ENCODE assay signal across 28 cellular contexts in genomic region chr15:62240121-62240520, GRCh38.
"Had no signal": no experiment of that assay in that cellular context is flagged by ENCODE, and none has a peak within 500 bp of the region (broad histone marks: within the 10 kb centered on the region; RNA-seq: fewer than 3 reads in every experiment).

No MANE protein-coding gene starts in this region.

- H3K27ac Mint-ChIP-seq: stimulated activated effector memory CD8-positive, alpha-beta T cell treated with anti-CD3 and anti-CD28 coated beads, Interleukin-12 subunit alpha, Interleukin-12 subunit beta, amount 100 ng/mL, for 72 hours; stimulated activated memory B cell treated with anti-CD40 and anti-IgM and Interleukin-4, amounts not matched to agents 10 μg/mL and 1 μg/mL and 100 μg/mL, for 72 hours; stimulated activated naive B cell treated with anti-CD40 and anti-IgM and Interleukin-4, amounts not matched to agents 10 μg/mL and 1 μg/mL and 100 μg/mL, for 72 hours; stimulated activated naive CD8-positive, alpha-beta T cell treated with anti-CD3 and anti-CD28 coated beads, Interleukin-15, amount 100 ng/mL, for 72 hours; stimulated activated naive CD8-positive, alpha-beta T cell treated with anti-CD3 and anti-CD28 coated beads, Interleukin-15, Interleukin-2, amounts not matched to agents 100 ng/mL and 50 ng/mL, for 24 hours; type B pancreatic cell had no signal

- H3K36me3 Mint-ChIP-seq: stimulated activated effector memory CD8-positive, alpha-beta T cell treated with anti-CD3 and anti-CD28 coated beads, Interleukin-12 subunit alpha, Interleukin-12 subunit beta, amount 100 ng/mL, for 72 hours; stimulated activated memory B cell treated with anti-CD40 and anti-IgM and Interleukin-4, amounts not matched to agents 10 μg/mL and 1 μg/mL and 100 μg/mL, for 72 hours; stimulated activated naive B cell treated with anti-CD40 and anti-IgM and Interleukin-4, amounts not matched to agents 10 μg/mL and 1 μg/mL and 100 μg/mL, for 72 hours; type B pancreatic cell had no signal

- ATAC-seq: stimulated activated effector memory CD8-positive, alpha-beta T cell treated with anti-CD3 and anti-CD28 coated beads, Interleukin-12 subunit alpha, Interleukin-12 subunit beta, amount 100 ng/mL, for 72 hours; stimulated activated memory B cell treated with anti-CD40 and anti-IgM and Interleukin-4, amounts not matched to agents 10 μg/mL and 1 μg/mL and 100 μg/mL, for 72 hours; stimulated activated naive B cell treated with anti-CD40 and anti-IgM and Interleukin-4, amounts not matched to agents 10 μg/mL and 1 μg/mL and 100 μg/mL, for 72 hours; stimulated activated naive CD8-positive, alpha-beta T cell treated with anti-CD3 and anti-CD28 coated beads, Interleukin-15, amount 100 ng/mL, for 72 hours; stimulated activated naive CD8-positive, alpha-beta T cell treated with anti-CD3 and anti-CD28 coated beads, Interleukin-15, Interleukin-2, amounts not matched to agents 100 U/mL and 50 U/mL, for 24 hours; upper lobe of right lung had no signal

- H3K27me3 Mint-ChIP-seq: stimulated activated memory B cell treated with anti-CD40 and anti-IgM and Interleukin-4, amounts not matched to agents 10 μg/mL and 1 μg/mL and 100 μg/mL, for 72 hours; type B pancreatic cell had no signal

- H3K9me3 ChIP-seq: suprapubic skin, testis, thoracic aorta, thyroid gland, uterus, vagina had no signal

- H3K4me3 Mint-ChIP-seq: stimulated activated effector memory CD8-positive, alpha-beta T cell treated with anti-CD3 and anti-CD28 coated beads, Interleukin-12 subunit alpha, Interleukin-12 subunit beta, amount 100 ng/mL, for 72 hours; stimulated activated memory B cell treated with anti-CD40 and anti-IgM and Interleukin-4, amounts not matched to agents 10 μg/mL and 1 μg/mL and 100 μg/mL, for 72 hours; stimulated activated naive B cell treated with anti-CD40 and anti-IgM and Interleukin-4, amounts not matched to agents 10 μg/mL and 1 μg/mL and 100 μg/mL, for 72 hours; stimulated activated naive CD8-positive, alpha-beta T cell treated with anti-CD3 and anti-CD28 coated beads, Interleukin-15, amount 100 ng/mL, for 72 hours; stimulated activated naive CD8-positive, alpha-beta T cell treated with anti-CD3 and anti-CD28 coated beads, Interleukin-15, Interleukin-2, amounts not matched to agents 100 ng/mL and 50 ng/mL, for 24 hours; type B pancreatic cell had no signal

- H3K4me1 Mint-ChIP-seq: stimulated activated memory B cell treated with anti-CD40 and anti-IgM and Interleukin-4, amounts not matched to agents 10 μg/mL and 1 μg/mL and 100 μg/mL, for 72 hours; stimulated activated naive CD8-positive, alpha-beta T cell treated with anti-CD3 and anti-CD28 coated beads, Interleukin-15, amount 100 ng/mL, for 72 hours had no signal

- H3K9me3 Mint-ChIP-seq: stimulated activated naive CD8-positive, alpha-beta T cell treated with anti-CD3 and anti-CD28 coated beads, Interleukin-15, amount 100 ng/mL, for 72 hours had no signal

- H3K4me3 ChIP-seq: stomach, suprapubic skin, testis, thoracic aorta, thyroid gland, tibial artery, tibial nerve, transverse colon, upper lobe of left lung, upper lobe of right lung, uterus, vagina had no signal

- H3K4me1 ChIP-seq: suprapubic skin, testis, thyroid gland, tibial artery, tibial nerve, transverse colon, upper lobe of left lung, upper lobe of right lung, uterus, vagina had no signal

- H3K27ac ChIP-seq: stomach, suprapubic skin, testis, thoracic aorta, thyroid gland, tibial artery, tibial nerve, transverse colon, upper lobe of left lung, upper lobe of right lung, uterus, vagina had no signal

- DNase-seq: stimulated activated CD4-positive, alpha-beta T cell treated with anti-CD3 and anti-CD28 coated beads, Interleukin-2, amount 100 ng/mL, for 48 hours; stimulated activated CD4-positive, alpha-beta T cell treated with anti-CD3 and anti-CD28 coated beads, Interleukin-4, amount 100 ng/mL, for 1 hour; stimulated activated CD4-positive, alpha-beta T cell treated with anti-CD3 and anti-CD28 coated beads, Interleukin-4, amount 100 ng/mL, for 24 hours; stimulated activated CD4-positive, alpha-beta T cell treated with anti-CD3 and anti-CD28 coated beads, Interleukin-4, amount 100 ng/mL, for 4 hours; stimulated activated CD8-positive, alpha-beta memory T cell treated with anti-CD3 and anti-CD28 coated beads, Interleukin-4, amount 100 ng/mL, for 48 hours; stimulated activated naive B cell treated with anti-CD40 and anti-IgM and Interleukin-4, amounts not matched to agents 10 μg/mL and 1 μg/mL and 100 μg/mL, for 72 hours; stimulated activated naive CD4-positive, alpha-beta T cell; stimulated activated naive CD4-positive, alpha-beta T cell treated with Interleukin-2 at 50 U/mL for 16 hours; stimulated activated naive CD8-positive, alpha-beta T cell treated with anti-CD3 and anti-CD28 coated beads, Interleukin-15, amount 100 ng/mL, for 72 hours; stimulated activated naive CD8-positive, alpha-beta T cell treated with anti-CD3 and anti-CD28 coated beads, Interleukin-15, Interleukin-2, amounts not matched to agents 100 U/mL and 50 U/mL, for 24 hours; stomach; substantia nigra; testis; thyroid gland; tibial artery; transverse colon; trophoblast cell; upper lobe of left lung; upper lobe of right lung; uterus had no signal

- H3K27me3 ChIP-seq: stomach, suprapubic skin, testis, thyroid gland, tibial artery, tibial nerve, transverse colon, upper lobe of left lung, upper lobe of right lung, uterus, vagina had no signal

- H3K36me3 ChIP-seq: stomach, suprapubic skin, thoracic aorta, thyroid gland, tibial artery, tibial nerve, transverse colon, upper lobe of left lung, upper lobe of right lung, uterus, vagina had no signal
